29 cellular contexts compared by ENCODE assay signal in the genomic region with DNA sequence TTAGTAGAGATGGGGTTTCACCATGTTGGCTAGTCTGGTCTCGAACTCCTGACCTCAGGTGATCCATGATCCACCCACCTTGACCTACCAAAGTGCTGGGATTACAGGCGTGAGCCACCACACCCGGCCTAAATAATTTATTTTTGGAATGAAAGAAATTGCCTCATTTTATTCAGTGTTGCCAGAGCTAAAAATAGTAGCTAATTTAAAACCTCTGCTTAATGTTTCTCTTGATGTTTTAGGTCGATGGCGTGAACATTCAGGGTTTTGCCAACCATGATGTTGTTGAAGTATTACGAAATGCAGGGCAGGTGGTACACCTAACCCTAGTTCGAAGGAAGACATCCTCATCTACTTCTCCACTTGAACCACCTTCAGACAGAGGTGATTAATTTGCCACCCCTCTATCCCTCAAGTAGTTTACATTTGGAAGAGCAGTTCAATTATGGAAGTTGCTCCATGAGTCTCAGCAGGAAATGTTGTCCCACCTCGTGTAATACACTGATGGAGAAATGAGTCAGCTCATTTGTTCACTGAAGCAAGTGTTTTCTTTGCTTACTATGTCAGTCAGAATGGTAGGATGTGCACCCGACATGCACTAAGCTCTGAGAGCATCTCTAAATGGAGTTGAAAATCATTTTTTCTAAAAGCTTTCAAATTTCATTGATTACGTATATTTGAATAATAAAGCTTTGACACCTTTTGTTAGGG. TPM values are rescaled to one million over a fixed set of nuclear protein-coding genes. Genes with fewer than 3 reads are reported as not detected.
DNase-seq lines count a peak whose midpoint lies in the region; ATAC-seq and TF ChIP-seq lines count a peak whose summit lies in the region.
"Had no signal": no experiment of that assay in that cellular context is flagged by ENCODE, and none has a peak within 500 bp of the region (broad histone marks: within the 10 kb centered on the region; RNA-seq: fewer than 3 reads in every experiment).

No MANE protein-coding gene starts in this region.

- no peak for ATAC-seq in left colon
- ATAC-seq: activated CD8-positive, alpha-beta memory T cell treated with anti-CD3 and anti-CD28 coated beads, Interleukin-2, amount 10 ng/mL, durations not matched to agents 7 days and 5 days; heart left ventricle; naive thymus-derived CD4-positive, alpha-beta T cell; right cardiac atrium had no signal

- no peak overlapping the region for H3K27ac ChIP-seq in effector memory CD4-positive, alpha-beta T cell (ENCODE audit: insufficient read depth, low read length, poor library complexity, severe bottlenecking)
- no peak overlapping the region for H3K27ac ChIP-seq in prostate gland
- H3K27ac ChIP-seq: dorsolateral prefrontal cortex, epithelial cell of prostate, heart left ventricle, left ventricle myocardium inferior, testis, vagina, WERI-Rb-1 had no signal

- H3K4me1 ChIP-seq in effector memory CD4-positive, alpha-beta T cell (ENCODE audit: control insufficient read depth, insufficient read depth, low read length, poor library complexity, severe bottlenecking), result no peaks in the 10 kb centered on the region
- H3K4me1 ChIP-seq in prostate gland (replicated peaks), result no peaks in the 10 kb centered on the region
- H3K4me1 ChIP-seq: heart left ventricle, left ventricle myocardium inferior, testis, vagina had no signal

- H3K9me3 ChIP-seq in effector memory CD4-positive, alpha-beta T cell (ENCODE audit: control insufficient read depth, low read length), result no peaks in the 10 kb centered on the region
- no peaks in the 10 kb centered on the region for H3K9me3 ChIP-seq in prostate gland
- H3K9me3 ChIP-seq: heart left ventricle, left ventricle myocardium inferior, SK-N-SH, testis, vagina had no signal

- 88% methylated on average over 10 of the region's 10 CpGs for WGBS in prostate gland

- peak; percentile 69 for DNase-seq in Caki2 (ENCODE audit: low read depth)
- peak; percentile 69 for DNase-seq in M059J (ENCODE audit: low read depth)
- peak; percentile 53 for DNase-seq in astrocyte of the spinal cord (ENCODE audit: low read depth, low spot score)
- peak; percentile 39 for DNase-seq in iris pigment epithelial cell (ENCODE audit: low read depth)
- DNase-seq in effector memory CD4-positive, alpha-beta T cell, result no peak
- no peak for DNase-seq in stimulated activated CD4-positive, alpha-beta T cell treated with anti-CD3 and anti-CD28 coated beads, Interleukin-2, amount 100 ng/mL, for 48 hours
- DNase-seq in prostate gland (ENCODE audit: low spot score), result no peak
- no peak for DNase-seq in left colon
- DNase-seq: activated CD4-positive, alpha-beta T cell treated with anti-CD3 and anti-CD28 coated beads, Interleukin-2, amount 50 U/mL, for 1 hour; activated CD8-positive, alpha-beta memory T cell treated with anti-CD3 and anti-CD28 coated beads, Interleukin-2, amount 10 ng/mL, durations not matched to agents 7 days and 5 days; activated naive CD4-positive, alpha-beta T cell treated with anti-CD3 and anti-CD28 coated beads for 36 hours; C1 segment of cervical spinal cord; caudate nucleus; dorsolateral prefrontal cortex; heart left ventricle; HFFc6; left ventricle myocardium inferior; naive thymus-derived CD4-positive, alpha-beta T cell; NCI-H187 treated with DMSO at 0.1 percent for 48 hours; right cardiac atrium; SK-N-SH; stimulated activated CD4-positive, alpha-beta T cell treated with anti-CD3 and anti-CD28 coated beads, Interleukin-12 subunit alpha, Interleukin-12 subunit beta, amount 100 ng/mL, for 4 hours; stimulated activated CD4-positive, alpha-beta T cell treated with anti-CD3 and anti-CD28 coated beads, Interleukin-4, amount 100 ng/mL, for 4 hours; stimulated activated naive CD4-positive, alpha-beta T cell; T-helper 2 cell; testis; WERI-Rb-1 had no signal

- H3K27me3 ChIP-seq in effector memory CD4-positive, alpha-beta T cell (replicated peaks; ENCODE audit: control insufficient read depth, insufficient read depth, low read length, poor library complexity, severe bottlenecking), result no peaks in the 10 kb centered on the region
- H3K27me3 ChIP-seq in prostate gland (replicated peaks; ENCODE audit: insufficient read depth), result no peaks in the 10 kb centered on the region
- H3K27me3 ChIP-seq: dorsolateral prefrontal cortex, heart left ventricle, testis, vagina had no signal

- H3K4me3 ChIP-seq in astrocyte of the spinal cord (ENCODE audit: low read depth, low read length), result no peak overlapping the region
- H3K4me3 ChIP-seq in effector memory CD4-positive, alpha-beta T cell (ENCODE audit: insufficient read depth, low read depth, low read length, poor library complexity, severe bottlenecking), result no peak overlapping the region
- no peak overlapping the region for H3K4me3 ChIP-seq in prostate gland
- H3K4me3 ChIP-seq: dorsolateral prefrontal cortex, heart left ventricle, left ventricle myocardium inferior, testis, vagina had no signal

- in situ Hi-C loops in Caki2 (cut with HindIII; ENCODE audit: low pct_unique_long_range_greater_than_20kb, low sequenced_read_pairs) (no loop called here), astrocyte of the spinal cord (cut with HindIII; ENCODE audit: low sequenced_read_pairs) (no loop called here)

- peaks cover 7% of the 10 kb centered on the region for H3K36me3 ChIP-seq in effector memory CD4-positive, alpha-beta T cell (ENCODE audit: control insufficient read depth, insufficient read depth, low read length)
- H3K36me3 ChIP-seq in prostate gland, result no peaks in the 10 kb centered on the region

- intact Hi-C loops in prostate gland (cut with DNase I), result no loop called here
- intact Hi-C loops in left colon (cut with DNase I, micrococcal nuclease), result no loop called here

- TF ChIP-seq CTCF in astrocyte of the spinal cord (IDR thresholded peaks at IDR 0.05; ENCODE audit: low read depth, low read length) (no peak), prostate gland (IDR thresholded peaks at IDR 0.05) (no peak)

- TF ChIP-seq POLR2A in prostate gland (IDR thresholded peaks at IDR 0.05), result no peak

RNA-seq across cellular contexts. Expression of gene PATJ, which starts 54.9 kb away (rescaled TPM):
- total RNA-seq in Caki2 (2014; rRNA removed; shearing (Covaris generic); ENCODE audit: low replicate concordance), result 40.0 and 55.1 TPM in 2 replicates
- total RNA-seq in M059J (2014; rRNA removed; shearing (Covaris generic)), result 5.4 and 18.0 TPM in 2 replicates
- total RNA-seq in prostate gland (10 to 100 TPM; 42.7 to 67.5 TPM), left colon (10 to 100 TPM; 68.8 to 95.2 TPM)

Comparison
In these comparisons a context has a peak if more than half of its experiments do, and no peak if none do; other contexts are left out.
1. DNase-seq: peak in Caki2 (single experiment), M059J (single experiment), astrocyte of the spinal cord (single experiment) and iris pigment epithelial cell (single experiment); none in effector memory CD4-positive, alpha-beta T cell (0 of 3), stimulated activated CD4-positive, alpha-beta T cell treated with anti-CD3 and anti-CD28 coated beads, Interleukin-2, amount 100 ng/mL, for 48 hours (0 of 2), prostate gland (single experiment) and left colon (0 of 2).